28 cellular contexts compared by ENCODE assay signal in the genomic region with DNA sequence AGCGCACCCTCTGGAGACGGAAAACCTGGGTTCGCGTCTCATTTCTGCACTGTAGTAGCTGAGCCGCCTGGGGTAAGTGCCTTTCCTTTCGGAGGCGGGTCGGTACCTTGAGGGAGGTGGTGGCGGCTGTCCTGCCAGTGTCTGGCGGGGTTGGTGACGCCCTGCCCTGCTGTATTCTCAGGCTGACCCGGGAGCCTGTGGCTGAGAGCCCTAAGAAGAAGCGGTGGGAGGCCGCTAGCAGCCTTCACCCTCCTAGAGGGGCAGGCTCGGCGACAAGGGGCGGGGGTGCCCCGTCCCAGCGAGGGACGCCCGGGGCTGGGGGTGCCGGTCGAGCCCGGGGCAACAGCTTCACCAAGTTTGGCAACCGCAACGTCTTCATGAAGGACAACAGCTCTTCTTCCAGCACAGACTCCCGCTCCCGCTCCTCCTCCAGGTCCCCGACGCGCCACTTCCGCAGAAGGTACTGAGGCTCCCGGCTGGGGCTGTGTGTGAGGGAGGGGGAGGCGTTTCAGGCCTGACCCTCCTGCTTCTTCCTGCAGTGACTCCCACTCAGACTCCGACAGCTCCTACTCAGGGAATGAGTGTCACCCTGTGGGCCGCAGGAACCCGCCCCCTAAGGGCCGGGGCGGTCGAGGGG. TPM values are rescaled to one million over a fixed set of nuclear protein-coding genes. Genes with fewer than 3 reads are reported as not detected.
"Had no signal": no experiment of that assay in that cellular context is flagged by ENCODE, and none has a peak within 500 bp of the region (broad histone marks: within the 10 kb centered on the region; RNA-seq: fewer than 3 reads in every experiment).

No MANE protein-coding gene starts in this region.

- ATAC-seq: activated CD8-positive, alpha-beta T cell treated with anti-CD3 and anti-CD28 coated beads for 36 hours; activated T-cell treated with anti-CD3 and anti-CD28 coated beads, Interleukin-2, amount 50 U/mL, for 4 hours; activated T-helper 17 cell treated with anti-CD3 and anti-CD28 coated beads, Interleukin-2, amount 50 U/mL, for 72 hours; gastrocnemius medialis; left colon; right cardiac atrium had no signal

- DNase-seq: activated B cell treated with CpG ODN at 0.5 μM for 24 hours; activated CD4-positive, alpha-beta T cell treated with anti-CD3 and anti-CD28 coated beads, Interleukin-2, amount 50 U/mL, for 1 hour; activated CD8-positive, alpha-beta T cell treated with anti-CD3 and anti-CD28 coated beads for 36 hours; activated gamma-delta T cell treated with Interleukin-2 at 50 U/mL for 16 hours; activated naive CD4-positive, alpha-beta T cell treated with anti-CD3 and anti-CD28 coated beads, Interleukin-2, amount 50 U/mL, for 16 hours; activated T-cell treated with anti-CD3 and anti-CD28 coated beads, Interleukin-2, amount 50 U/mL, for 4 hours; central memory CD4-positive, alpha-beta T cell; dermis blood vessel endothelial cell; effector memory CD4-positive, alpha-beta T cell; erythroblast; gastrocnemius medialis; glutamatergic neuron; left colon; mammary epithelial cell; naive B cell; occipital lobe; stimulated activated naive CD4-positive, alpha-beta T cell treated with Interleukin-2 at 50 U/mL for 16 hours; T-cell; transverse colon had no signal

- H3K27me3 Mint-ChIP-seq: activated B cell treated with CpG ODN at 0.5 μM for 24 hours; activated CD8-positive, alpha-beta T cell treated with anti-CD3 and anti-CD28 coated beads for 36 hours; activated T-helper 17 cell treated with anti-CD3 and anti-CD28 coated beads, Interleukin-2, amount 50 U/mL, for 72 hours; naive B cell; T-cell had no signal

- H3K4me3 ChIP-seq: breast epithelium, gastrocnemius medialis, spleen, transverse colon had no signal

- H3K27me3 ChIP-seq: breast epithelium, gastrocnemius medialis, spleen, transverse colon had no signal

- H3K4me3 Mint-ChIP-seq: activated B cell treated with CpG ODN at 0.5 μM for 24 hours; activated CD8-positive, alpha-beta T cell treated with anti-CD3 and anti-CD28 coated beads for 36 hours; activated T-cell treated with anti-CD3 and anti-CD28 coated beads, Interleukin-2, amount 50 U/mL, for 4 hours; activated T-helper 17 cell treated with anti-CD3 and anti-CD28 coated beads, Interleukin-2, amount 50 U/mL, for 72 hours; mesothelial cell of epicardium; neural crest cell; T-cell; T-helper 2 cell treated with Interferon-gamma antibody and Interleukin-4, amounts not matched to agents 5 μg/mL and 100 μg/mL, for 36 hours had no signal

- H3K9me3 Mint-ChIP-seq: activated B cell treated with CpG ODN at 0.5 μM for 24 hours; activated CD8-positive, alpha-beta T cell treated with anti-CD3 and anti-CD28 coated beads for 36 hours; activated T-cell treated with anti-CD3 and anti-CD28 coated beads, Interleukin-2, amount 50 U/mL, for 4 hours; activated T-helper 17 cell treated with anti-CD3 and anti-CD28 coated beads, Interleukin-2, amount 50 U/mL, for 72 hours; mesothelial cell of epicardium; naive B cell; neural crest cell; T-cell; T-helper 2 cell treated with Interferon-gamma antibody and Interleukin-4, amounts not matched to agents 5 μg/mL and 100 μg/mL, for 36 hours had no signal

- H3K27ac Mint-ChIP-seq: activated B cell treated with CpG ODN at 0.5 μM for 24 hours; activated CD8-positive, alpha-beta T cell treated with anti-CD3 and anti-CD28 coated beads for 36 hours; activated T-helper 17 cell treated with anti-CD3 and anti-CD28 coated beads, Interleukin-2, amount 50 U/mL, for 72 hours; mesothelial cell of epicardium; T-cell; T-helper 2 cell treated with Interferon-gamma antibody and Interleukin-4, amounts not matched to agents 5 μg/mL and 100 μg/mL, for 36 hours had no signal

- H3K9me3 ChIP-seq: breast epithelium, gastrocnemius medialis, spleen, transverse colon had no signal

- H3K27ac ChIP-seq: breast epithelium, gastrocnemius medialis, spleen, transverse colon had no signal

RNA-seq across cellular contexts. Expression of a gene that starts 17.2 kb away (rescaled TPM):
- total RNA-seq: activated B cell treated with CpG ODN at 0.5 μM for 24 hours; activated T-helper 17 cell treated with anti-CD3 and anti-CD28 coated beads, Interleukin-2, amount 50 U/mL, for 72 hours had no signal

RNA-seq across cellular contexts. Expression of a gene that starts 40.6 kb away (rescaled TPM):
- total RNA-seq: activated B cell treated with CpG ODN at 0.5 μM for 24 hours, dermis blood vessel endothelial cell had no signal
- polyA plus RNA-seq: mammary epithelial cell had no signal

RNA-seq across cellular contexts. Expression of a gene that starts 46.7 kb away (rescaled TPM):
- total RNA-seq: activated B cell treated with CpG ODN at 0.5 μM for 24 hours, breast epithelium, dermis blood vessel endothelial cell, gastrocnemius medialis, left colon, mammary epithelial cell, mesothelial cell of epicardium, neural crest cell, occipital lobe, right cardiac atrium, temporal lobe had no signal
- polyA plus RNA-seq: keratinocyte, mammary epithelial cell, right cardiac atrium had no signal
